11 cellular contexts compared by ENCODE assay signal in the genomic region with DNA sequence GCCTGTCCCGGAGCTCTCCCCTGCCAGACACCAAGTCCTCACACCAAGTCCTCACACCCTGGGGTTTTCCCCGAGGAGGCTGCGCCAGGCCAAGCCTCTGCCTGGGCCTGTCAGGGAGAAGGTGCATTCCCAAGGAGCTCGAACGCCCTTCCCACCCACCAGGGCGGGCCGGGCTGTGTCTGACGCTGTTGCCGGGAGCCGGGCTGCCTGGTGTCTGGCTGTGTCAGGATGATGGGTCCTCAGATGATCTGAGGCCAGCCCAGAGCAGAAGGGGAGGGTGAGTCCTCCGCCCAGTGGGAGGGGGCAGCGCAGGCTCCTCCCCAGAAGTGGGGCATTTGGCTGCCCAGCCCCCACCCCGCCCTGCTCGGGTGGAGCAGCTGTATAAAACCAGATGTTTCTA. TPM values are rescaled to one million over a fixed set of nuclear protein-coding genes. Genes with fewer than 3 reads are reported as not detected.
A peak's percentile ranks its signal among the peaks of the same experiment; 100 is the strongest.
DNase-seq lines count a peak whose midpoint lies in the region; ATAC-seq and TF ChIP-seq lines count a peak whose summit lies in the region.
"Had no signal": no experiment of that assay in that cellular context is flagged by ENCODE, and none has a peak within 500 bp of the region (broad histone marks: within the 10 kb centered on the region; RNA-seq: fewer than 3 reads in every experiment).

No MANE protein-coding gene starts in this region.

- H3K36me3 ChIP-seq in testis (ENCODE audit: low read depth, missing control alignments): no peaks in the 10 kb centered on the region

- H3K4me1 ChIP-seq in testis: no peaks in the 10 kb centered on the region

- no peak overlapping the region for H3K4me3 ChIP-seq in testis

- no peaks in the 10 kb centered on the region for H3K9me3 ChIP-seq in testis

- H3K27ac ChIP-seq in layer of hippocampus (ENCODE audit: low read depth, low read length) (peak overlapping the region; percentile 84), testis (no peak overlapping the region)

- TF ChIP-seq CTCF in testis (IDR thresholded peaks at IDR 0.05): no peak

- H3K27me3 ChIP-seq in layer of hippocampus (ENCODE audit: control insufficient read depth, insufficient read depth, low read length) (peaks cover 5% of the 10 kb centered on the region), testis (no peaks in the 10 kb centered on the region)

- DNase-seq in LHCN-M2 (ENCODE audit: low read depth) (peak; percentile 96), dedifferentiated amniotic fluid mesenchymal stem cell (ENCODE audit: extremely low spot score) (peak; percentile 48), testis (peak; percentile 27), SW 1271 (lab: John Stamatoyannopoulos, UW) (no peak), HuH-7.5 (ENCODE audit: low spot score) (no peak)
- DNase-seq in activated CD4-positive, CD25-positive, alpha-beta regulatory T cell treated with anti-CD3 and anti-CD28 coated beads, Interleukin-2, amount 50 U/mL, for 72 hours: no peak
- DNase-seq: activated naive CD8-positive, alpha-beta T cell treated with anti-CD3 and anti-CD28 coated beads, Interleukin-2, amount 10 ng/mL, durations not matched to agents 7 days and 5 days; kidney; T-helper 2 cell had no signal

- WGBS in testis, 2 donors: 49 to 89% methylated on average over 6 to 14 of the region's 14 CpGs

- no peak for TF ChIP-seq POLR2A in testis (IDR thresholded peaks at IDR 0.05)

- intact Hi-C loops in testis (cut with DNase I; ENCODE audit: low total_unique reads): no loop called here

- no peak for ATAC-seq in GM19463 (IDR thresholded peaks at IDR 0.05; ENCODE audit: unreplicated experiment)

RNA-seq across cellular contexts. Expression of gene HAS1, which starts 2.3 kb away (rescaled TPM):
- 59.1 and 139 TPM in 2 replicates for total RNA-seq in LHCN-M2 (2014; rRNA removed)
- polyA plus RNA-seq in LHCN-M2 (2012): 1.6 TPM
- total RNA-seq in testis: 1 to 10 TPM in 1 of 2 donors, under 1 TPM in 1; 0.99 to 2.1 TPM
- polyA plus RNA-seq in testis (ENCODE audit: insufficient read depth, low read depth, low replicate concordance): 0.44 TPM
- total RNA-seq: activated naive CD8-positive, alpha-beta T cell treated with anti-CD3 and anti-CD28 coated beads, Interleukin-2, amount 10 ng/mL, durations not matched to agents 7 days and 5 days; kidney had no signal

RNA-seq across cellular contexts. Expression of gene FPR1, which starts 25.6 kb away (rescaled TPM):
- 9.7 and 10.9 TPM in 2 replicates for total RNA-seq in LHCN-M2 (2014; rRNA removed)
- 4.5 TPM for polyA plus RNA-seq in LHCN-M2 (2012)
- total RNA-seq in testis: 1 to 10 TPM; 1.4 to 2.1 TPM
- polyA plus RNA-seq in testis (ENCODE audit: insufficient read depth, low read depth, low replicate concordance): 3.5 TPM
- total RNA-seq: activated naive CD8-positive, alpha-beta T cell treated with anti-CD3 and anti-CD28 coated beads, Interleukin-2, amount 10 ng/mL, durations not matched to agents 7 days and 5 days had no signal

RNA-seq across cellular contexts. Expression of gene SPACA6, which starts 32.9 kb away (rescaled TPM):
- 12.9 and 27.3 TPM in 2 replicates for total RNA-seq in LHCN-M2 (2014; rRNA removed)
- 15.1 TPM for polyA plus RNA-seq in LHCN-M2 (2012)
- 100 to 1,000 TPM in 1 of 2 donors, 10 to 100 TPM in 1; 37.8 to 106 TPM for total RNA-seq in testis
- 19.8 TPM for polyA plus RNA-seq in testis (ENCODE audit: insufficient read depth, low read depth, low replicate concordance)

RNA-seq across cellular contexts. Expression of gene FPR2, which starts 34.9 kb away (rescaled TPM):
- 0.40 and 1.8 TPM in 2 replicates for total RNA-seq in LHCN-M2 (2014; rRNA removed)
- not detected for polyA plus RNA-seq in LHCN-M2 (2012)
- under 1 TPM; 0.19 to 0.31 TPM for total RNA-seq in testis
- 1.3 TPM for polyA plus RNA-seq in testis (ENCODE audit: insufficient read depth, low read depth, low replicate concordance)
- total RNA-seq: activated naive CD8-positive, alpha-beta T cell treated with anti-CD3 and anti-CD28 coated beads, Interleukin-2, amount 10 ng/mL, durations not matched to agents 7 days and 5 days had no signal

Comparison
In these comparisons a context has a peak if more than half of its experiments do, and no peak if none do; other contexts are left out.
1. DNase-seq: peak in LHCN-M2 (single experiment), dedifferentiated amniotic fluid mesenchymal stem cell (single experiment) and testis (single experiment); none in activated CD4-positive, CD25-positive, alpha-beta regulatory T cell treated with anti-CD3 and anti-CD28 coated beads, Interleukin-2, amount 50 U/mL, for 72 hours (single experiment), SW 1271 (0 of 2) and HuH-7.5 (single experiment).
2. RNA of gene HAS1, which starts 2.3 kb away (total RNA-seq): 59.1 to 139 TPM in LHCN-M2; 0.99 to 2.1 TPM in testis; every median in the first group is over 10 times any median in the second.